Comparison of ENCODE assay signal across 8 cellular contexts in the genomic region with DNA sequence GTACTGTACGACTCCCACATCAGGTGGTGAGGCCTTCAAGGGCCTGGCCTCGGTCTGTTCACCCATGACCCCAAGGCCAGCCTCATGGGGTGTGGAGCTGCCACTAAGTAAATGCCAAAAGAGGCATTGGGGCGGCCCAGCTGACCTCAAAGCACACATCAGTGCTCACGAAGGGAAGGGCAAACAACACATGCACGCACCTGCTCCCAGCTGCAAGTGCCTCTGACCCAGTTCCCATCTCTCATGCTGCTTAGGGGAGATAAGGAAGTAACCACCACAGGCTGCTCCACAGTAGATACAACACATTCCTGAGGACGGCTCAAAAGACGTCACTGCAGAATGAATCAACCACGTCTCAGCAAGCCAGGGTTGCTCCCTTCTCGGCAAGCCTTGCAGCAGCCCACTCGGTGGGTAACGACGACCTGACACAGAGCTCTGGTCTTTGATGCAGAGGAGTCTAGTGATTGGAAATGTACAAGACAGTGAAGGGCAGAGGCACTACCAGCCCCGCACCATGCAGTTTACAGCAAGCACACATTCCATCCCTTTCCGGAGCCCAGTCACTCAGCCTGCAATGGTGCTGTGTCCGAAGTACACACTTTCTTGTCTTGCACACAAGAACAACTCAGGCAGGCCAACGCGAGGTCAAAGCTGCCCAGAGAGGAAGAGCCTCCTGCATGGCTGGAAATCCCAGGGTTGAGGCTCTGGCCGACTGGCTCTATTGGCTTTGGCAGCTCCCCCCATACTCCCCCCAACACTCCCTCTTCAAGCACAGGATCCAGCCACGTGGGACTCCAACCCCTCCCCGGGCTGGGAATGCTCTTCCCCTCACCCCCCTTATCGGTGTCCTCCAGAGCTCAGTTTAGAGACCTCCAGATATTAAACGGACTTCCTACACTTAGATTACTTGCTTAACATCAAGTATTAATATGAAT. TPM values are rescaled to one million over a fixed set of nuclear protein-coding genes. Genes with fewer than 3 reads are reported as not detected.
DNase-seq lines count a peak whose midpoint lies in the region; ATAC-seq and TF ChIP-seq lines count a peak whose summit lies in the region.

No MANE protein-coding gene starts in this region.

- ATAC-seq in GM19438 (IDR thresholded peaks at IDR 0.05; ENCODE audit: low read depth, unreplicated experiment) (peak; percentile 72), psoas muscle (no peak)

- DNase-seq in LHCN-M2 (ENCODE audit: low read depth) = peak; percentile 19
- DNase-seq in fibroblast of peridontal ligament (ENCODE audit: extremely low read depth) = peak; percentile 3
- DNase-seq in retinal pigment epithelial cell (ENCODE audit: low read depth) = peak; percentile 63
- DNase-seq in NCI-H526 (lab: John Stamatoyannopoulos, UW) = no peak
- no peak for DNase-seq in NCI-H2227 (lab: John Stamatoyannopoulos, UW; ENCODE audit: unreplicated experiment)
- no peak for DNase-seq in GOT3 (lab: John Stamatoyannopoulos, UW)
- DNase-seq in psoas muscle = no peak

- no peaks in the 10 kb centered on the region for H3K4me1 ChIP-seq in psoas muscle

- no peaks in the 10 kb centered on the region for H3K9me3 ChIP-seq in psoas muscle

- no peak overlapping the region for H3K27ac ChIP-seq in psoas muscle

- intact Hi-C loops in psoas muscle (cut with DNase I) = loop anchor here in 1 of 2 donors (1.0 kb wide), 1 partner anchor 29 kb away; no protein-coding TSS in a partner anchor

- TF ChIP-seq CTCF in retinal pigment epithelial cell (conservative IDR thresholded peaks at IDR 0.05; ENCODE audit: low read depth, low read length) = no peak
- TF ChIP-seq CTCF in psoas muscle (IDR thresholded peaks at IDR 0.05) = no peak

- H3K27me3 ChIP-seq in psoas muscle (ENCODE audit: insufficient read depth in 3 of 3, low read length in 2 of 3) = no peaks in the 10 kb centered on the region

- no peaks in the 10 kb centered on the region for H3K36me3 ChIP-seq in psoas muscle (ENCODE audit: insufficient read depth in 1 of 2, low read depth in 1 of 2)

- no peak overlapping the region for H3K4me3 ChIP-seq in retinal pigment epithelial cell (ENCODE audit: low read length)
- H3K4me3 ChIP-seq in psoas muscle = no peak overlapping the region

- WGBS in psoas muscle, 3 donors = 76 to 82% (median 78%) methylated on average over 22 of the region's 22 CpGs

RNA-seq across cellular contexts. Expression of gene FABP6, which starts 31.8 kb away (rescaled TPM):
- total RNA-seq in LHCN-M2 (2014; rRNA removed) (not detected in 2 replicates), psoas muscle (under 1 TPM in 1 of 4 donors, not detected in 3; 0.64 TPM)
- not detected for polyA plus RNA-seq in LHCN-M2 (2012)
- polyA plus RNA-seq in psoas muscle = under 1 TPM in 1 of 3 donors, not detected in 2; 0.05 TPM

RNA-seq across cellular contexts. Expression of gene CCNJL, which starts 51.2 kb away (rescaled TPM):
- total RNA-seq in LHCN-M2 (2014; rRNA removed) (2.0 and 2.7 TPM in 2 replicates), psoas muscle (1 to 10 TPM in 1 of 4 donors, under 1 TPM in 3; 0.20 to 1.3 (median 0.63) TPM)
- 6.0 TPM for polyA plus RNA-seq in LHCN-M2 (2012)
- under 1 TPM in 2 of 3 donors, not detected in 1; 0.04 to 0.09 TPM for polyA plus RNA-seq in psoas muscle

Comparison
In these comparisons a context has a peak if more than half of its experiments do, and no peak if none do; other contexts are left out.
1. DNase-seq: peak in LHCN-M2 (single experiment), fibroblast of peridontal ligament (single experiment) and retinal pigment epithelial cell (single experiment); none in NCI-H526 (0 of 2), NCI-H2227 (single experiment), GOT3 (single experiment) and psoas muscle (0 of 2).